In the genomic region with DNA sequence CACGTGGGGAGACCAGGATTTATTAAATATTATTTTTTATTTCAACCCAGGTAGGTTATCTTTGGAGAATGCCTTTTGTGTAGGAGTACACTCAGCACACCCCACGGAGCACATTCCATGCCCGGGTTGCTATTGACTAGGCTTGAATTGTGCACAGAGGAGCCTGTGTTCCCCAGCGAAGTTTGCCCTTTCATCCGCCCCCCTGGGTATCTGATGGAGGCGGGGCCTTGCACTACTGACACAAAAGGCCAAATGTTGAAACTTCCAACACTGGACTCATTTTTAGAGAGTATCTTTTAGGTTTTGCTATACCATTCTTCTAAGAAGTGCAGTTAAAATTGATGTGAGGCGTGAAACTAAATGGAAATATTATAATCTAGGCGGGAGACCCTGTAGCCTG, we compare ENCODE assay signal across 18 cellular contexts. TPM values are rescaled to one million over a fixed set of nuclear protein-coding genes. Genes with fewer than 3 reads are reported as not detected.
DNase-seq lines count a peak whose midpoint lies in the region; ATAC-seq, FAIRE-seq and TF ChIP-seq lines count a peak whose summit lies in the region.
"Had no signal": no experiment of that assay in that cellular context is flagged by ENCODE, and none has a peak within 500 bp of the region (broad histone marks: within the 10 kb centered on the region; RNA-seq: fewer than 3 reads in every experiment).

No MANE protein-coding gene starts in this region.

- no peak for FAIRE-seq in GM12891 (lab: Jason Lieb, UNC)
- FAIRE-seq: D721Med had no signal

- no peak overlapping the region for H3K4me2 ChIP-seq in mesenchymal stem cell (ENCODE audit: low read length, poor library complexity, severe bottlenecking)

- H2BK120ac ChIP-seq in mesenchymal stem cell (ENCODE audit: low read depth, low read length) = no peak overlapping the region

- no peak for TF ChIP-seq POLR2A in GM12891 (IDR thresholded peaks at IDR 0.05; ENCODE audit: low read depth, low read length)

- H3K9ac ChIP-seq in mesenchymal stem cell (ENCODE audit: low read length) = no peak overlapping the region

- H2AFZ ChIP-seq in mesenchymal stem cell (ENCODE audit: low read depth, low read length) = no peak overlapping the region

- peaks cover 1% of the 10 kb centered on the region for H3K36me3 Mint-ChIP-seq in progenitor cell of endocrine pancreas (ENCODE audit: insufficient read depth)
- no peaks in the 10 kb centered on the region for H3K36me3 Mint-ChIP-seq in natural killer cell treated with Interleukin-12 subunit alpha and Interleukin-12 subunit beta and Interleukin-15 and Interleukin-18, amount 100 ng/mL, for 72 hours

- no peak overlapping the region for H3K14ac ChIP-seq in mesenchymal stem cell (ENCODE audit: low read length in 2 of 2)

- ATAC-seq in left lobe of liver (peak; percentile 84), GM19467 (IDR thresholded peaks at IDR 0.05; ENCODE audit: unreplicated experiment) (no peak)
- no peak for ATAC-seq in natural killer cell treated with Interleukin-12 subunit alpha and Interleukin-12 subunit beta and Interleukin-15 and Interleukin-18, amount 100 ng/mL, for 72 hours
- ATAC-seq: psoas muscle, upper lobe of right lung had no signal

- no peak overlapping the region for H3K4ac ChIP-seq in mesenchymal stem cell (ENCODE audit: low read depth in 1 of 2, low read length in 2 of 2)

- H3K79me1 ChIP-seq in mesenchymal stem cell (replicated peaks; ENCODE audit: low read length, poor library complexity, severe bottlenecking) = no peaks in the 10 kb centered on the region

- no peak overlapping the region for H2AK5ac ChIP-seq in mesenchymal stem cell (ENCODE audit: low read length, severe bottlenecking)

- H3K18ac ChIP-seq in mesenchymal stem cell (ENCODE audit: low read depth in 1 of 2, low read length in 2 of 2) = no peak overlapping the region

- H3K36me3 ChIP-seq in H7 (replicated peaks; ENCODE audit: control insufficient read depth, insufficient read depth, low read length) = no peaks in the 10 kb centered on the region
- peaks cover 3 to 5% of the 10 kb centered on the region in 2 experiments for H3K36me3 ChIP-seq in mesenchymal stem cell (ENCODE audit: control insufficient read depth in 1 of 2, insufficient read depth in 2 of 2, low read depth in 1 of 2, low read length in 2 of 2)
- H3K36me3 ChIP-seq: upper lobe of right lung had no signal

- no peaks in the 10 kb centered on the region for H3K4me1 ChIP-seq in mesenchymal stem cell (ENCODE audit: control insufficient read depth, insufficient read depth, low read depth, low read length)
- H3K4me1 ChIP-seq: upper lobe of right lung had no signal

- no peak overlapping the region for H3K4me3 ChIP-seq in H7 (ENCODE audit: insufficient read depth, low read depth, low read length)
- H3K4me3 ChIP-seq in mesenchymal stem cell (ENCODE audit: insufficient read depth in 1 of 2, low read depth in 1 of 2, low read length in 2 of 2) = no peak overlapping the region
- H3K4me3 ChIP-seq: psoas muscle, upper lobe of right lung had no signal

- H2BK5ac ChIP-seq in mesenchymal stem cell (ENCODE audit: low read depth, low read length, poor library complexity, severe bottlenecking) = no peak overlapping the region

- 94% methylated on average over 7 of the region's 8 CpGs for WGBS in mesenchymal stem cell

- no peaks in the 10 kb centered on the region for H3K9me3 ChIP-seq in mesenchymal stem cell (ENCODE audit: control insufficient read depth, low read length)
- H3K9me3 ChIP-seq: psoas muscle, upper lobe of right lung had no signal

- no peak overlapping the region for H3K23ac ChIP-seq in mesenchymal stem cell (ENCODE audit: low read length in 2 of 2)

- H3K4me1 Mint-ChIP-seq in progenitor cell of endocrine pancreas (ENCODE audit: low read depth) = peaks cover 33% of the 10 kb centered on the region
- H3K4me1 Mint-ChIP-seq in natural killer cell treated with Interleukin-12 subunit alpha and Interleukin-12 subunit beta and Interleukin-15 and Interleukin-18, amount 100 ng/mL, for 72 hours (ENCODE audit: low read depth in 2 of 2) = peaks cover 0 to 5% of the 10 kb centered on the region in 2 donors

- H3K9me3 Mint-ChIP-seq in progenitor cell of endocrine pancreas (ENCODE audit: low read depth) = no peaks in the 10 kb centered on the region
- no peaks in the 10 kb centered on the region for H3K9me3 Mint-ChIP-seq in natural killer cell treated with Interleukin-12 subunit alpha and Interleukin-12 subunit beta and Interleukin-15 and Interleukin-18, amount 100 ng/mL, for 72 hours
- H3K9me3 Mint-ChIP-seq: mesothelial cell of epicardium had no signal

- peak overlapping the region; percentile 40 for H3K4me3 Mint-ChIP-seq in progenitor cell of endocrine pancreas (ENCODE audit: low read depth)
- H3K4me3 Mint-ChIP-seq in natural killer cell treated with Interleukin-12 subunit alpha and Interleukin-12 subunit beta and Interleukin-15 and Interleukin-18, amount 100 ng/mL, for 72 hours = no peak overlapping the region
- H3K4me3 Mint-ChIP-seq: mesothelial cell of epicardium had no signal

- H3K27me3 ChIP-seq in H7 (ENCODE audit: control insufficient read depth, insufficient read depth, low read length) (no peaks in the 10 kb centered on the region), mesenchymal stem cell (ENCODE audit: control insufficient read depth in 1 of 2, insufficient read depth in 1 of 2, low read length in 2 of 2) (no peaks in the 10 kb centered on the region)
- H3K27me3 ChIP-seq: upper lobe of right lung had no signal

- H3K27ac ChIP-seq in mesenchymal stem cell (ENCODE audit: low read length, poor library complexity, severe bottlenecking) = no peak overlapping the region
- H3K27ac ChIP-seq: psoas muscle, upper lobe of right lung, VCaP had no signal

- H4K8ac ChIP-seq in mesenchymal stem cell (ENCODE audit: low read length) = no peak overlapping the region

- H2BK12ac ChIP-seq in mesenchymal stem cell (ENCODE audit: low read length in 2 of 2) = no peak overlapping the region

- DNase-seq in H7 (peak; percentile 21), ecto neural progenitor cell (ENCODE audit: low spot score) (peak; percentile 59), left lobe of liver (ENCODE audit: low spot score) (peak; percentile 90), progenitor cell of endocrine pancreas (ENCODE audit: low spot score, unreplicated experiment) (peak; percentile 16), GM12891 (ENCODE audit: insufficient read length, low spot score) (no peak), mesenchymal stem cell (no peak)
- DNase-seq in natural killer cell treated with Interleukin-12 subunit alpha and Interleukin-12 subunit beta and Interleukin-15 and Interleukin-18, amount 100 ng/mL, for 72 hours (ENCODE audit: low spot score) = no peak
- DNase-seq: activated naive CD4-positive, alpha-beta T cell treated with Interleukin-2 at 50 U/mL for 16 hours; effector CD8-positive, alpha-beta T cell; NCI-H2081 treated with DMSO at 0.1 percent for 48 hours; NCI-H526; psoas muscle; stimulated activated CD8-positive, alpha-beta memory T cell treated with anti-CD3 and anti-CD28 coated beads, Interleukin-4, amount 100 ng/mL, for 48 hours; upper lobe of right lung had no signal

- H3K27ac Mint-ChIP-seq in progenitor cell of endocrine pancreas = peak overlapping the region; percentile 98
- H3K27ac Mint-ChIP-seq in natural killer cell treated with Interleukin-12 subunit alpha and Interleukin-12 subunit beta and Interleukin-15 and Interleukin-18, amount 100 ng/mL, for 72 hours = no peak overlapping the region
- H3K27ac Mint-ChIP-seq: mesothelial cell of epicardium had no signal

- no peak overlapping the region for H2BK15ac ChIP-seq in mesenchymal stem cell (ENCODE audit: low read depth, poor library complexity, severe bottlenecking)

- H3K27me3 Mint-ChIP-seq in progenitor cell of endocrine pancreas = no peaks in the 10 kb centered on the region
- H3K27me3 Mint-ChIP-seq in natural killer cell treated with Interleukin-12 subunit alpha and Interleukin-12 subunit beta and Interleukin-15 and Interleukin-18, amount 100 ng/mL, for 72 hours = peaks cover 5 to 8% of the 10 kb centered on the region in 2 donors

- TF ChIP-seq CTCF in progenitor cell of endocrine pancreas (IDR thresholded peaks at IDR 0.05; ENCODE audit: unreplicated experiment) = no peak

- H4K91ac ChIP-seq in mesenchymal stem cell (ENCODE audit: low read length) = no peak overlapping the region

TF ChIP-seq in GM12891, 5 proteins besides CTCF, POLR2A, EP300 and RAD21:
- TF ChIP-seq SPI1 (IDR thresholded peaks at IDR 0.05; ENCODE audit: low read depth, low read length) (no peak), POLR2AphosphoS5 (IDR thresholded peaks at IDR 0.05; ENCODE audit: low read depth, low read length) (no peak), POU2F2 (IDR thresholded peaks at IDR 0.05; ENCODE audit: low read depth, low read length) (no peak), TAF1 (IDR thresholded peaks at IDR 0.05; ENCODE audit: low read depth, low read length) (no peak), PAX5 (IDR thresholded peaks at IDR 0.05; ENCODE audit: insufficient read depth, low read length, severe bottlenecking) (no peak)

RNA-seq across cellular contexts. Expression of a gene that starts 39.3 kb away (rescaled TPM):
- 54.1 and 63.2 TPM in 2 replicates for total RNA-seq in H7 (2014; rRNA removed; shearing (Covaris generic))
- 48.3 TPM for total RNA-seq in left lobe of liver
- 117 and 130 TPM in 2 replicates for total RNA-seq in progenitor cell of endocrine pancreas
- 23.2 TPM for polyA plus RNA-seq in GM12891 (2012; ENCODE audit: low read depth, missing spikeins)
- 100 to 1,000 TPM; 126 to 128 TPM for total RNA-seq in natural killer cell treated with Interleukin-12 subunit alpha and Interleukin-12 subunit beta and Interleukin-15 and Interleukin-18, amount 100 ng/mL, for 72 hours
- polyA plus RNA-seq in mesenchymal stem cell (2013, experiment 1 of 2) = 25.2 TPM
- polyA plus RNA-seq in mesenchymal stem cell (2013, experiment 2 of 2) = 26.0 TPM

Comparison
In these comparisons a context has a peak if more than half of its experiments do, and no peak if none do; other contexts are left out.
1. DNase-seq: peak in H7 (single experiment), ecto neural progenitor cell (single experiment), left lobe of liver (single experiment) and progenitor cell of endocrine pancreas (single experiment); none in GM12891 (single experiment), natural killer cell treated with Interleukin-12 subunit alpha and Interleukin-12 subunit beta and Interleukin-15 and Interleukin-18, amount 100 ng/mL, for 72 hours (single experiment) and mesenchymal stem cell (single experiment).